Comparison of ENCODE assay signal across 1 cellular context in the genomic region with DNA sequence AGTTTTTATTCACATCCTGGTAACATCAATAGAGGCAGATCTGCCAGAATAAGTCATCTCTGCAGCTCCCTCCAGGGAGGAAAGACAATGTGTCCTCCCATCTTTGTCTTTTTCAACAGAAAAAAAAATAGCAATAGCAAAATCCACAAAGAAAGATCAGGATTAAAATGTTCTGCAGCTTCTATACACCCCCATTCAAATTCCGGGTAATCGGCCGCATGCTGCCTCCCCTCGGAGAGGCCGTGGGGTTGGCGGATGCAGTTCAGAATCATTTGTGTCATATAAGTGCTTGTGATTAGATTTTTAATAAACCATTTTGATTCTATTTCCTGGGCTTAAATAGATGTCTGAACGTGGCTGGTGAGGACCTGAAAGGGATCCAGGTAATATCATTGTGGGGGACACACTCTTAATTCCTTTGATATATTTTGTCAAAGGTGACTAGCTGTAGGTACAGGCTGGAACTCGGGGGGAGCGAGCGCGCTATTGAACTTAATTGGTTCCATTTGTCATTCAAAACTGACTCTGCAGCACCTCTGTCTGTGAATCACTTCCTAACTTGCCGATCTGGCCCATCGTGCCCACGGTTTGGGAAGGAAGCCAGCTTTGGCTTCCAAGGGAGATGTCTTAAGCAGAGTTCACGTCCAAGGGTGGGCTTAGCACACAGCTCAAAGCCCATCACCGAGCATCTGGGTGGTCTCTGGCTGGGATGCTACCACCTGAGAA.
TF ChIP-seq lines count a peak whose summit lies in the region.

No MANE protein-coding gene starts in this region.

TF ChIP-seq in K562, 482 proteins besides CTCF, POLR2A, EP300 and RAD21 (continued from another document):
- TF ChIP-seq, protein P1, sequence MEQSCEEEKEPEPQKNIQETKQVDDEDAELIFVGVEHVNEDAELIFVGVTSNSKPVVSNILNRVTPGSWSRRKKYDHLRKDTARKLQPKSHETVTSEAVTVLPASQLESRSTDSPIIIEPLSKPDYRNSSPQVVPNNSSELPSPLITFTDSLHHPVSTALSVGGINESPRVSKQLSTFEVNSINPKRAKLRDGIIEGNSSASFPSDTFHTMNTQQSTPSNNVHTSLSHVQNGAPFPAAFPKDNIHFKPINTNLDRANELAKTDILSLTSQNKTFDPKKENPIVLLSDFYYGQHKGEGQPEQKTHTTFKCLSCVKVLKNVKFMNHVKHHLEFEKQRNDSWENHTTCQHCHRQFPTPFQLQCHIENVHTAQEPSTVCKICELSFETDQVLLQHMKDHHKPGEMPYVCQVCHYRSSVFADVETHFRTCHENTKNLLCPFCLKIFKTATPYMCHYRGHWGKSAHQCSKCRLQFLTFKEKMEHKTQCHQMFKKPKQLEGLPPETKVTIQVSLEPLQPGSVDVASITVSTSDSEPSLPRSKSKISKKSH (CRISPR knock-in tag; IDR thresholded peaks at IDR 0.05), result no peak
